ENCODE assay signal across 13 cellular contexts in genomic region chr7:131090866-131091692, GRCh38.
DNase-seq lines count a peak whose midpoint lies in the region; ATAC-seq lines count a peak whose summit lies in the region.
"Had no signal": no experiment of that assay in that cellular context is flagged by ENCODE, and none has a peak within 500 bp of the region (broad histone marks: within the 10 kb centered on the region; RNA-seq: fewer than 3 reads in every experiment).

No MANE protein-coding gene starts in this region.

- H3K9me3 Mint-ChIP-seq in activated T-cell treated with anti-CD3 and anti-CD28 coated beads, Interleukin-2, amount 50 U/mL, for 24 hours: no peaks in the 10 kb centered on the region
- H3K9me3 Mint-ChIP-seq in activated T-helper 1 cell treated with anti-CD3 and anti-CD28 coated beads, Interleukin-12 subunit alpha, Interleukin-12 subunit beta, Interleukin-2, Interleukin-4 antibody, amounts not matched to agents 30 ng/mL and 10 ng/mL and 1 ng/mL, durations not matched to agents 14 hours and 24 hours and 36 hours: no peaks in the 10 kb centered on the region

- no peak for DNase-seq in activated T-cell treated with anti-CD3 and anti-CD28 coated beads, Interleukin-2, amount 50 U/mL, for 24 hours
- DNase-seq in activated T-cell treated with anti-CD3 and anti-CD28 coated beads, Interleukin-2, amount 50 U/mL, for 1 hour: no peak
- DNase-seq in activated T-helper 1 cell treated with anti-CD3 and anti-CD28 coated beads, Interleukin-12 subunit alpha, Interleukin-12 subunit beta, Interleukin-2, Interleukin-4 antibody, amounts not matched to agents 30 ng/mL and 10 ng/mL and 1 ng/mL, durations not matched to agents 14 hours and 24 hours and 36 hours (ENCODE audit: low spot score): no peak
- no peak for DNase-seq in DMS79 treated with DMSO at 0.1 percent for 48 hours (lab: John Stamatoyannopoulos, UW)
- DNase-seq in SKM-1 (lab: John Stamatoyannopoulos, UW; ENCODE audit: unreplicated experiment): no peak
- DNase-seq: DMS 273 treated with DMSO at 0.1 percent for 48 hours, HCEC 1CT, NCI-H187, SHP77 treated with DMSO at 0.1 percent for 48 hours, transverse colon had no signal

- H3K9ac ChIP-seq in iPS-20b (ENCODE audit: low read depth, low read length) (peak overlapping the region; percentile 78), subcutaneous abdominal adipose tissue (ENCODE audit: low read length in 5 of 5) (no peak overlapping the region)

- intact Hi-C loops in activated T-helper 1 cell treated with anti-CD3 and anti-CD28 coated beads, Interleukin-12 subunit alpha, Interleukin-12 subunit beta, Interleukin-2, Interleukin-4 antibody, amounts not matched to agents 30 ng/mL and 10 ng/mL and 1 ng/mL, durations not matched to agents 14 hours and 24 hours and 36 hours (cut with micrococcal nuclease): no loop called here

- no peak overlapping the region for H3K4me3 Mint-ChIP-seq in activated T-cell treated with anti-CD3 and anti-CD28 coated beads, Interleukin-2, amount 50 U/mL, for 24 hours
- no peak overlapping the region for H3K4me3 Mint-ChIP-seq in activated T-helper 1 cell treated with anti-CD3 and anti-CD28 coated beads, Interleukin-12 subunit alpha, Interleukin-12 subunit beta, Interleukin-2, Interleukin-4 antibody, amounts not matched to agents 30 ng/mL and 10 ng/mL and 1 ng/mL, durations not matched to agents 14 hours and 24 hours and 36 hours

- H3K36me3 Mint-ChIP-seq in activated T-cell treated with anti-CD3 and anti-CD28 coated beads, Interleukin-2, amount 50 U/mL, for 24 hours (ENCODE audit: low read depth): peaks cover 63% of the 10 kb centered on the region
- peaks cover 31% of the 10 kb centered on the region for H3K36me3 Mint-ChIP-seq in activated T-helper 1 cell treated with anti-CD3 and anti-CD28 coated beads, Interleukin-12 subunit alpha, Interleukin-12 subunit beta, Interleukin-2, Interleukin-4 antibody, amounts not matched to agents 30 ng/mL and 10 ng/mL and 1 ng/mL, durations not matched to agents 14 hours and 24 hours and 36 hours (ENCODE audit: low read depth)

- H3K27ac Mint-ChIP-seq in activated T-cell treated with anti-CD3 and anti-CD28 coated beads, Interleukin-2, amount 50 U/mL, for 24 hours: peak overlapping the region; percentile 41
- H3K27ac Mint-ChIP-seq in activated T-helper 1 cell treated with anti-CD3 and anti-CD28 coated beads, Interleukin-12 subunit alpha, Interleukin-12 subunit beta, Interleukin-2, Interleukin-4 antibody, amounts not matched to agents 30 ng/mL and 10 ng/mL and 1 ng/mL, durations not matched to agents 14 hours and 24 hours and 36 hours: peak overlapping the region; percentile 7

- peak overlapping the region; percentile 53 for H3K4me3 ChIP-seq in iPS-20b (ENCODE audit: low read length)
- no peak overlapping the region for H3K4me3 ChIP-seq in subcutaneous abdominal adipose tissue (ENCODE audit: low read depth in 1 of 5, low read length in 5 of 5)
- H3K4me3 ChIP-seq: transverse colon had no signal

- H3K4me1 ChIP-seq in iPS-20b (ENCODE audit: insufficient read depth, low read length): peaks cover 37% of the 10 kb centered on the region
- H3K4me1 ChIP-seq in subcutaneous abdominal adipose tissue (ENCODE audit: control insufficient read depth in 5 of 5, insufficient read depth in 5 of 5, low read length in 5 of 5): peaks cover 1 to 45% (median 31%) of the 10 kb centered on the region in 5 donors

- peaks cover 74% of the 10 kb centered on the region for H3K4me1 Mint-ChIP-seq in activated T-cell treated with anti-CD3 and anti-CD28 coated beads, Interleukin-2, amount 50 U/mL, for 24 hours (ENCODE audit: low read depth)
- peaks cover 19% of the 10 kb centered on the region for H3K4me1 Mint-ChIP-seq in activated T-helper 1 cell treated with anti-CD3 and anti-CD28 coated beads, Interleukin-12 subunit alpha, Interleukin-12 subunit beta, Interleukin-2, Interleukin-4 antibody, amounts not matched to agents 30 ng/mL and 10 ng/mL and 1 ng/mL, durations not matched to agents 14 hours and 24 hours and 36 hours (ENCODE audit: low read depth)

- H3K27me3 ChIP-seq in iPS-20b (ENCODE audit: insufficient read depth, low read length) (no peaks in the 10 kb centered on the region), subcutaneous abdominal adipose tissue (ENCODE audit: control insufficient read depth in 5 of 5, insufficient read depth in 4 of 5, low read length in 5 of 5) (no peaks in the 10 kb centered on the region)
- H3K27me3 ChIP-seq: transverse colon had no signal

- no peak for ATAC-seq in GM21390 (IDR thresholded peaks at IDR 0.05; ENCODE audit: unreplicated experiment)

- H3K27me3 Mint-ChIP-seq in activated T-cell treated with anti-CD3 and anti-CD28 coated beads, Interleukin-2, amount 50 U/mL, for 24 hours: no peaks in the 10 kb centered on the region
- no peaks in the 10 kb centered on the region for H3K27me3 Mint-ChIP-seq in activated T-helper 1 cell treated with anti-CD3 and anti-CD28 coated beads, Interleukin-12 subunit alpha, Interleukin-12 subunit beta, Interleukin-2, Interleukin-4 antibody, amounts not matched to agents 30 ng/mL and 10 ng/mL and 1 ng/mL, durations not matched to agents 14 hours and 24 hours and 36 hours (ENCODE audit: insufficient read depth)

- H3K27ac ChIP-seq in iPS-20b (ENCODE audit: low read length) (peak overlapping the region; percentile 74), subcutaneous abdominal adipose tissue (ENCODE audit: low read depth, low read length) (peak overlapping the region; percentile 2)
- H3K27ac ChIP-seq: transverse colon had no signal

- H3K9me3 ChIP-seq in iPS-20b (ENCODE audit: insufficient read depth, low read depth, low read length) (no peaks in the 10 kb centered on the region), subcutaneous abdominal adipose tissue (ENCODE audit: control insufficient read depth in 5 of 5, low read length in 5 of 5) (no peaks in the 10 kb centered on the region)
- H3K9me3 ChIP-seq: transverse colon had no signal

- H3K36me3 ChIP-seq in iPS-20b (ENCODE audit: insufficient read depth, low read depth, low read length): no peaks in the 10 kb centered on the region
- H3K36me3 ChIP-seq in subcutaneous abdominal adipose tissue (ENCODE audit: control insufficient read depth in 5 of 5, insufficient read depth in 5 of 5, low read length in 5 of 5): peaks cover 0 to 15% (median 4%) of the 10 kb centered on the region in 5 donors
- H3K36me3 ChIP-seq: transverse colon had no signal
